In the genomic region with DNA sequence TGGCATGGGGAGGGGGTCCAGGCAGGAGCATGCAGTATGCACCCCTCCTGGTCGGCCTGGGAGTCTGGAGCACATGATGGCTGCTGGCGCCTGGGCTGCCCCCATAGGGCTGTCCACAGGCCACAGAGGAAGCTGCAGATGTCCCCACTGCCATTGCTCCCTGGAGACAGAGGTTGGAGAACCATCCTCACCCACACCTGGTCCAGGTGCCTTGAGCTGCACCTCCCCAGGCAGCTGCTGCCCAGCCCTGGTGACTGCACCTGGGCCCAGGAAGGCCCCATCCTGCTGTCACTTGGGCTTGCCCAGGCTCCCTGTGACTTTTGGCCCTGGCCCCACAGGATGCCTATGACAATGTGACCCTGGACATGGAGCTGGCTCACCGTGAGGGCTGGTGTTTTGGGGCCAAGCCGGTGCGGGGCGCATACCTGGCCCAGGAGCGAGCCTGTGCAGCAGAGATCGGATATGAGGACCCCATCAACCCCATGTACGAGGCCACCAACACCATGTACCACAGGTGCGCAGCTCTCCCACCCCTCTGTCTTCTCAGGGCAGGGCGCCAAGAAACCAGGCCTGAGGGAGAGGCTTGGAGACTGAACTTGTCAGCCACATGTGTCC, we compare ENCODE assay signal across 8 cellular contexts. TPM values are rescaled to one million over a fixed set of nuclear protein-coding genes. Genes with fewer than 3 reads are reported as not detected.
DNase-seq lines count a peak whose midpoint lies in the region; ATAC-seq, FAIRE-seq and TF ChIP-seq lines count a peak whose summit lies in the region.
"Not testable (repeated sequence)": the region's sequence is repeated elsewhere in the genome, so short reads cannot be mapped to it uniquely, and the experiment has no call there.

No MANE protein-coding gene starts in this region.

- DNase-seq in DMS53 (lab: John Stamatoyannopoulos, UW) = peak; percentile 4
- DNase-seq in activated CD8-positive, alpha-beta T cell treated with anti-CD3 and anti-CD28 coated beads for 36 hours; GM12878 (ENCODE audit: low read depth, low spot score): not testable (repeated sequence)
- peak; percentile 36 for DNase-seq in cardiac septum (ENCODE audit: low spot score)
- peak; percentile 32 for DNase-seq in lower lobe of right lung
- DNase-seq in posterior vena cava (ENCODE audit: low spot score) = peak; percentile 54
- peak; percentile 31 to 47 for DNase-seq in suprapubic skin (ENCODE audit: low spot score in 2 of 2)

- RAD21 ChIA-PET in GM12878 (lab: Charles Lee; ENCODE audit: unreplicated experiment) = not testable (repeated sequence)

- not testable (repeated sequence) for H3K36me3 Mint-ChIP-seq in activated CD8-positive, alpha-beta T cell treated with anti-CD3 and anti-CD28 coated beads for 36 hours (ENCODE audit: low read depth)

- SMC1A ChIA-PET in GM12878 (lab: Charles Lee; ENCODE audit: uncharacterized antibody, unreplicated experiment) = not testable (repeated sequence)

- TF ChIP-seq CTCF in activated CD8-positive, alpha-beta T cell treated with anti-CD3 and anti-CD28 coated beads for 36 hours (IDR thresholded peaks at IDR 0.05); GM12878 (IDR thresholded peaks at IDR 0.05 in 2 of 3, conservative IDR thresholded peaks at IDR 0.05 in 1 of 3; ENCODE audit: control insufficient read depth in 2 of 3, extremely low read depth in 1 of 3, insufficient read depth in 1 of 3, low read depth in 3 of 3, low read length in 3 of 3); lower lobe of right lung (IDR thresholded peaks at IDR 0.05); suprapubic skin (IDR thresholded peaks at IDR 0.05): not testable (repeated sequence)

- H3K9me3 Mint-ChIP-seq in activated CD8-positive, alpha-beta T cell treated with anti-CD3 and anti-CD28 coated beads for 36 hours = not testable (repeated sequence)

- not testable (repeated sequence) for TF ChIP-seq EP300 in GM12878 (IDR thresholded peaks at IDR 0.05; ENCODE audit: borderline replicate concordance in 1 of 2, control insufficient read depth in 1 of 2, low read depth in 2 of 2, low read length in 2 of 2); suprapubic skin (IDR thresholded peaks at IDR 0.05)

- not testable (repeated sequence) for H3K4me3 ChIP-seq in BLaER1, GM12878, lower lobe of right lung, suprapubic skin

- H3K4me2 ChIP-seq in BLaER1 = peak overlapping the region; percentile 74
- H3K4me2 ChIP-seq in GM12878 (ENCODE audit: control insufficient read depth, insufficient read depth) = not testable (repeated sequence)

- intact Hi-C loops in activated CD8-positive, alpha-beta T cell treated with anti-CD3 and anti-CD28 coated beads for 36 hours (cut with micrococcal nuclease); GM12878 (cut with micrococcal nuclease; ENCODE audit: unreplicated experiment); cardiac septum (cut with DNase I); lower lobe of right lung (cut with DNase I); posterior vena cava (cut with DNase I): not testable (repeated sequence)

- not testable (repeated sequence) for H3K4me1 Mint-ChIP-seq in activated CD8-positive, alpha-beta T cell treated with anti-CD3 and anti-CD28 coated beads for 36 hours (ENCODE audit: low read depth)

- H3K36me3 ChIP-seq in BLaER1; GM12878 (ENCODE audit: control insufficient read depth in 2 of 2, insufficient read depth in 2 of 2, low read length in 1 of 2); lower lobe of right lung; suprapubic skin: not testable (repeated sequence)

- not testable (repeated sequence) for H2AFZ ChIP-seq in GM12878 (ENCODE audit: control insufficient read depth, low read depth, low read length)

- in situ Hi-C loops in GM12878 (cut with MboI) = not testable (repeated sequence)

- WGBS in GM12878 (ENCODE audit: insufficient coverage, insufficient replicate concordance, low lambda C conversion rate, missing lambda C conversion rate) = 37% methylated on average over 11 of the region's 11 CpGs
- no CpG with 5 or more reads among the region's 11 CpGs for WGBS in suprapubic skin

- H3K27me3 Mint-ChIP-seq in activated CD8-positive, alpha-beta T cell treated with anti-CD3 and anti-CD28 coated beads for 36 hours = not testable (repeated sequence)

- TF ChIP-seq POLR2A in GM12878 (IDR thresholded peaks at IDR 0.05; ENCODE audit: low read depth, low read length); suprapubic skin (IDR thresholded peaks at IDR 0.05): not testable (repeated sequence)

- POLR2A ChIA-PET in activated CD8-positive, alpha-beta T cell treated with anti-CD3 and anti-CD28 coated beads for 36 hours (lab: Charles Lee) = interaction anchor here (1.8 kb wide), 1 partner anchor 12 kb away, joined by 4 read pairs; a partner anchor contains a TSS
- POLR2A ChIA-PET in GM12878 (lab: Charles Lee) = not testable (repeated sequence)

- ATAC-seq in activated CD8-positive, alpha-beta T cell treated with anti-CD3 and anti-CD28 coated beads for 36 hours; GM12878; lower lobe of right lung: not testable (repeated sequence)

- not testable (repeated sequence) for BruUV-seq in GM12878 (replicated peaks; lab: Mats Ljungman, UMichigan)

- not testable (repeated sequence) for H3K9ac ChIP-seq in BLaER1; GM12878 (ENCODE audit: control insufficient read depth, insufficient read depth, low read length)

- CTCF ChIA-PET in activated CD8-positive, alpha-beta T cell treated with anti-CD3 and anti-CD28 coated beads for 36 hours (lab: Charles Lee); GM12878 (lab: Yijun Ruan, JAX): not testable (repeated sequence)

- H3K4me3 Mint-ChIP-seq in activated CD8-positive, alpha-beta T cell treated with anti-CD3 and anti-CD28 coated beads for 36 hours = peak overlapping the region; percentile 14

- not testable (repeated sequence) for TF ChIP-seq RAD21 in GM12878 (IDR thresholded peaks at IDR 0.05; ENCODE audit: insufficient read depth, low read depth, low read length)

- not testable (repeated sequence) for H3K79me2 ChIP-seq in GM12878 (ENCODE audit: control insufficient read depth, insufficient read depth, low read length)

- peaks cover 53% of the 10 kb centered on the region for H3K4me1 ChIP-seq in BLaER1
- H3K4me1 ChIP-seq in GM12878 (ENCODE audit: control insufficient read depth, insufficient read depth, low read length); lower lobe of right lung; suprapubic skin: not testable (repeated sequence)

- not testable (repeated sequence) for H3K27ac ChIP-seq in BLaER1; GM12878 (ENCODE audit: control insufficient read depth, insufficient read depth); lower lobe of right lung; suprapubic skin

- H3K9me3 ChIP-seq in BLaER1; GM12878 (replicated peaks; ENCODE audit: control insufficient read depth, insufficient read depth, low read length); lower lobe of right lung; suprapubic skin: not testable (repeated sequence)

- H4K20me1 ChIP-seq in BLaER1; GM12878 (ENCODE audit: control insufficient read depth, insufficient read depth): not testable (repeated sequence)

- not testable (repeated sequence) for H3K27ac Mint-ChIP-seq in activated CD8-positive, alpha-beta T cell treated with anti-CD3 and anti-CD28 coated beads for 36 hours

- H3K27me3 ChIP-seq in BLaER1; GM12878 (replicated peaks in 1 of 2; ENCODE audit: control insufficient read depth in 2 of 2, insufficient read depth in 2 of 2, low read length in 1 of 2); lower lobe of right lung (ENCODE audit: low read depth): not testable (repeated sequence)
- H3K27me3 ChIP-seq in suprapubic skin = peaks cover 14% of the 10 kb centered on the region

- peak; percentile 35 for FAIRE-seq in GM12878 (lab: Jason Lieb, UNC)

RNA-seq across cellular contexts. Expression of a gene that starts 12.3 kb away (rescaled TPM):
- 10 to 100 TPM; 30.7 to 32.0 TPM for total RNA-seq in activated CD8-positive, alpha-beta T cell treated with anti-CD3 and anti-CD28 coated beads for 36 hours
- 3.7 and 5.2 TPM in 2 replicates for total RNA-seq in GM12878 (2013; cell fraction: nucleolus; rRNA removed)
- total RNA-seq in GM12878 (2014; rRNA removed) (37.4 and 38.9 TPM in 2 replicates), GM12878 (2014; rRNA removed; fragmentation: Illumina TruSeq; extraction: Trizol) (12.5 and 15.2 TPM in 2 replicates), GM12878 (2021) (27.0 and 27.7 TPM in 2 replicates), cardiac septum (45.5 TPM), lower lobe of right lung (31.1 TPM), posterior vena cava (10 to 100 TPM; 25.7 to 27.1 TPM), suprapubic skin (10 to 100 TPM; 45.9 to 75.2 (median 63.0) TPM)
- 6.9 TPM for polyA plus RNA-seq in GM12878 (2011; ENCODE audit: low read depth)
- polyA plus RNA-seq in GM12878 (2011; rRNA removed) (9.1 and 17.4 TPM in 2 replicates), GM12878 (2014; fragmentation: Illumina TruSeq; extraction: Trizol) (1.5 and 8.1 TPM in 2 replicates), GM12878 (2014; fragmentation: Nextera tagmentation; extraction: Ambion mirVana) (1 to 10 TPM; 1.6 to 4.2 TPM), GM12878 (2014; rRNA removed) (36.7 and 41.9 TPM in 2 replicates), GM12878 (2016; fragmentation: Nextera tagmentation; extraction: Ambion mirVana) (10 to 100 TPM; 59.4 to 62.8 TPM)
- 30.2 and 48.0 TPM in 2 replicates for polyA plus RNA-seq in GM12878 (2011; cell fraction: cytosol; rRNA removed)
- 18.6 and 25.2 TPM in 2 replicates for polyA plus RNA-seq in GM12878 (2011; cell fraction: nucleus; rRNA removed)
- 15.0 and 17.2 TPM in 2 replicates for polyA plus RNA-seq in GM12878 (2012)
- polyA minus RNA-seq in GM12878 (2011; rRNA and poly(A)+ RNA removed) = 7.2 and 15.7 TPM in 2 replicates
- 4.6 and 5.3 TPM in 2 replicates for polyA minus RNA-seq in GM12878 (2011; cell fraction: cytosol; rRNA and poly(A)+ RNA removed)
- 5.0 and 5.9 TPM in 2 replicates for polyA minus RNA-seq in GM12878 (2011; cell fraction: nucleus; rRNA and poly(A)+ RNA removed)

RNA-seq across cellular contexts. Expression of a gene that starts 39.4 kb away (rescaled TPM):
- total RNA-seq in activated CD8-positive, alpha-beta T cell treated with anti-CD3 and anti-CD28 coated beads for 36 hours = 1 to 10 TPM; 2.8 to 3.7 TPM
- total RNA-seq in GM12878 (2013; cell fraction: nucleolus; rRNA removed) = 0.27 and 0.56 TPM in 2 replicates
- total RNA-seq in GM12878 (2014; rRNA removed) (0.54 and 0.73 TPM in 2 replicates), GM12878 (2014; rRNA removed; fragmentation: Illumina TruSeq; extraction: Trizol) (0.09 and 0.13 TPM in 2 replicates), GM12878 (2021) (0.77 and 0.87 TPM in 2 replicates), cardiac septum (1.0 TPM), lower lobe of right lung (9.6 TPM), posterior vena cava (under 1 TPM; 0.19 to 0.76 TPM), suprapubic skin (10 to 100 TPM in 1 of 4 donors, 1 to 10 TPM in 3; 5.0 to 12.2 (median 9.2) TPM)
- not detected for polyA plus RNA-seq in GM12878 (2011; ENCODE audit: low read depth)
- polyA plus RNA-seq in GM12878 (2011; rRNA removed) (0.23 TPM in 1 of 2 replicates, not detected in the other), GM12878 (2014; fragmentation: Illumina TruSeq; extraction: Trizol) (0.03 TPM in 1 of 2 replicates, not detected in the other), GM12878 (2014; fragmentation: Nextera tagmentation; extraction: Ambion mirVana) (not detected), GM12878 (2014; rRNA removed) (0.46 and 0.99 TPM in 2 replicates), GM12878 (2016; fragmentation: Nextera tagmentation; extraction: Ambion mirVana) (1 to 10 TPM in 1 of 2 experiments, under 1 TPM in 1; 0.76 to 1.0 TPM)
- 0.52 and 0.65 TPM in 2 replicates for polyA plus RNA-seq in GM12878 (2011; cell fraction: cytosol; rRNA removed)
- polyA plus RNA-seq in GM12878 (2011; cell fraction: nucleus; rRNA removed) = 0.54 and 1.2 TPM in 2 replicates
- 0.31 and 0.83 TPM in 2 replicates for polyA plus RNA-seq in GM12878 (2012)
- polyA minus RNA-seq in GM12878 (2011; rRNA and poly(A)+ RNA removed) = 0.29 and 0.82 TPM in 2 replicates
- polyA minus RNA-seq in GM12878 (2011; cell fraction: cytosol; rRNA and poly(A)+ RNA removed) = 1.7 TPM in 1 of 2 replicates, not detected in the other
- 0.48 and 0.60 TPM in 2 replicates for polyA minus RNA-seq in GM12878 (2011; cell fraction: nucleus; rRNA and poly(A)+ RNA removed)
